ENCODE assay signal across 1 cellular context in genomic region chr17:63837962-63838585, GRCh38.
TF ChIP-seq lines count a peak whose summit lies in the region.

No MANE protein-coding gene starts in this region.

TF ChIP-seq in IMR-90, 13 proteins besides CTCF, POLR2A, EP300 and RAD21:
- TF ChIP-seq RCOR1 (IDR thresholded peaks at IDR 0.05; ENCODE audit: insufficient replicate concordance, low read length) (no peak), SMC3 (IDR thresholded peaks at IDR 0.05; ENCODE audit: low read depth, low read length) (no peak), CHD1 (IDR thresholded peaks at IDR 0.05; ENCODE audit: low read depth, low read length) (no peak), USF2 (IDR thresholded peaks at IDR 0.05; ENCODE audit: low read depth, low read length) (no peak), BHLHE40 (IDR thresholded peaks at IDR 0.05; ENCODE audit: low read depth, low read length) (no peak), ELK1 (IDR thresholded peaks at IDR 0.05; ENCODE audit: borderline replicate concordance, low read depth, low read length) (no peak), MXI1 (IDR thresholded peaks at IDR 0.05; ENCODE audit: borderline replicate concordance, low read depth, low read length) (no peak), CEBPB (IDR thresholded peaks at IDR 0.05; ENCODE audit: low read depth, low read length) (no peak), FOS (IDR thresholded peaks at IDR 0.05; ENCODE audit: low read depth, low read length) (no peak), MAFK (IDR thresholded peaks at IDR 0.05; ENCODE audit: low read depth, low read length) (no peak), MAZ (IDR thresholded peaks at IDR 0.05; ENCODE audit: borderline replicate concordance, low read depth, low read length) (no peak), NFE2L2 (IDR thresholded peaks at IDR 0.05; ENCODE audit: low read depth, low read length) (no peak), RFX5 (IDR thresholded peaks at IDR 0.05; ENCODE audit: low read depth, low read length) (no peak)
TF ChIP-seq in IMR-90: peak in this region for 0.
